ENCODE assay signal across 1 cellular context in genomic region chr4:1717129-1718094, GRCh38.
TF ChIP-seq lines count a peak whose summit lies in the region.

No MANE protein-coding gene starts in this region.

TF ChIP-seq in GM12878, 131 proteins besides CTCF, POLR2A, EP300 and RAD21:
- TF ChIP-seq ZBED1 (IDR thresholded peaks at IDR 0.05; ENCODE audit: borderline replicate concordance): no peak
- no peak for TF ChIP-seq ZNF217 (IDR thresholded peaks at IDR 0.05)
- TF ChIP-seq POLR2AphosphoS5 (IDR thresholded peaks at IDR 0.05; ENCODE audit: low read length): 0 out of 2 replicates have a peak, but pooled peaks have one; percentile 9
- TF ChIP-seq SUZ12 (IDR thresholded peaks at IDR 0.05; ENCODE audit: unreplicated experiment): no peak
- no peak for TF ChIP-seq E4F1 (IDR thresholded peaks at IDR 0.05; ENCODE audit: borderline replicate concordance, partially characterized antibody)
